12 cellular contexts compared by ENCODE assay signal in genomic region chr13:30396434-30397075, GRCh38. TPM values are rescaled to one million over a fixed set of nuclear protein-coding genes. Genes with fewer than 3 reads are reported as not detected.
DNase-seq lines count a peak whose midpoint lies in the region; ATAC-seq and TF ChIP-seq lines count a peak whose summit lies in the region.
"Had no signal": no experiment of that assay in that cellular context is flagged by ENCODE, and none has a peak within 500 bp of the region (broad histone marks: within the 10 kb centered on the region; RNA-seq: fewer than 3 reads in every experiment).

No MANE protein-coding gene starts in this region.

- no peak for TF ChIP-seq CTCF in liver (IDR thresholded peaks at IDR 0.05; ENCODE audit: low read depth, low read length, missing input control)
- TF ChIP-seq CTCF in upper lobe of right lung (IDR thresholded peaks at IDR 0.05), result no peak

- peak overlapping the region; percentile 98 for H3K27ac ChIP-seq in liver (ENCODE audit: low read depth in 1 of 2, low read length in 2 of 2)
- H3K27ac ChIP-seq in upper lobe of right lung, result peak overlapping the region; percentile 94

- no peaks in the 10 kb centered on the region for H3K9me3 Mint-ChIP-seq in activated T-cell treated with anti-CD3 and anti-CD28 coated beads, Interleukin-2, amount 50 U/mL, for 24 hours
- no peaks in the 10 kb centered on the region for H3K9me3 Mint-ChIP-seq in activated T-helper 1 cell treated with anti-CD3 and anti-CD28 coated beads, Interleukin-12 subunit alpha, Interleukin-12 subunit beta, Interleukin-2, Interleukin-4 antibody, amounts not matched to agents 30 ng/mL and 10 ng/mL and 1 ng/mL, durations not matched to agents 14 hours and 24 hours and 36 hours

- peaks cover 42% of the 10 kb centered on the region for H3K4me1 Mint-ChIP-seq in activated T-cell treated with anti-CD3 and anti-CD28 coated beads, Interleukin-2, amount 50 U/mL, for 24 hours (ENCODE audit: low read depth)
- peaks cover 53% of the 10 kb centered on the region for H3K4me1 Mint-ChIP-seq in activated T-helper 1 cell treated with anti-CD3 and anti-CD28 coated beads, Interleukin-12 subunit alpha, Interleukin-12 subunit beta, Interleukin-2, Interleukin-4 antibody, amounts not matched to agents 30 ng/mL and 10 ng/mL and 1 ng/mL, durations not matched to agents 14 hours and 24 hours and 36 hours (ENCODE audit: low read depth)

- H3K4me1 ChIP-seq in liver (ENCODE audit: control insufficient read depth in 4 of 4, insufficient read depth in 4 of 4, low read length in 3 of 4) (peaks cover 6 to 56% (median 32%) of the 10 kb centered on the region in 4 donors), upper lobe of right lung (peaks cover 5% of the 10 kb centered on the region)

- DNase-seq in activated T-cell treated with anti-CD3 and anti-CD28 coated beads, Interleukin-2, amount 50 U/mL, for 24 hours, result no peak
- DNase-seq in activated T-cell treated with anti-CD3 and anti-CD28 coated beads for 4 hours, result no peak
- DNase-seq in activated T-helper 1 cell treated with anti-CD3 and anti-CD28 coated beads, Interleukin-12 subunit alpha, Interleukin-12 subunit beta, Interleukin-2, Interleukin-4 antibody, amounts not matched to agents 30 ng/mL and 10 ng/mL and 1 ng/mL, durations not matched to agents 14 hours and 24 hours and 36 hours (ENCODE audit: low spot score), result no peak
- no peak for DNase-seq in upper lobe of right lung
- no peak for DNase-seq in NCI-H1436 treated with DMSO at 0.1 percent for 48 hours (lab: John Stamatoyannopoulos, UW)
- DNase-seq in OCI-M2 (lab: John Stamatoyannopoulos, UW; ENCODE audit: unreplicated experiment), result no peak
- DNase-seq: activated CD4-positive, alpha-beta T cell treated with anti-CD3 and anti-CD28 coated beads for 48 hours; NCI-H748 treated with DMSO at 0.1 percent for 48 hours; right cardiac atrium had no signal

- ATAC-seq in upper lobe of right lung, result no peak
- no peak for ATAC-seq in GM18519 (IDR thresholded peaks at IDR 0.05; ENCODE audit: low FRiP score, unreplicated experiment)

- peak overlapping the region; percentile 29 for H3K4me3 Mint-ChIP-seq in activated T-cell treated with anti-CD3 and anti-CD28 coated beads, Interleukin-2, amount 50 U/mL, for 24 hours
- H3K4me3 Mint-ChIP-seq in activated T-helper 1 cell treated with anti-CD3 and anti-CD28 coated beads, Interleukin-12 subunit alpha, Interleukin-12 subunit beta, Interleukin-2, Interleukin-4 antibody, amounts not matched to agents 30 ng/mL and 10 ng/mL and 1 ng/mL, durations not matched to agents 14 hours and 24 hours and 36 hours, result peak overlapping the region; percentile 16

- peak; percentile 7 to 38 for TF ChIP-seq RAD21 in liver (IDR thresholded peaks at IDR 0.05)

- peak overlapping the region; percentile 56 to 83 for H3K9ac ChIP-seq in liver (ENCODE audit: low read depth in 1 of 2, low read length in 2 of 2)

- H3K27me3 ChIP-seq in liver (ENCODE audit: control insufficient read depth in 4 of 4, insufficient read depth in 4 of 4, low read length in 3 of 4) (no peaks in the 10 kb centered on the region), upper lobe of right lung (no peaks in the 10 kb centered on the region)

- no peak overlapping the region for H3K4me3 ChIP-seq in liver (ENCODE audit: low read depth in 1 of 3, low read length in 3 of 3)
- H3K4me3 ChIP-seq in upper lobe of right lung, result no peak overlapping the region

- no peaks in the 10 kb centered on the region for H3K36me3 ChIP-seq in liver (ENCODE audit: control insufficient read depth in 4 of 4, insufficient read depth in 3 of 4, low read depth in 1 of 4, low read length in 3 of 4)
- no peaks in the 10 kb centered on the region for H3K36me3 ChIP-seq in upper lobe of right lung

- 35% methylated on average over 8 of the region's 8 CpGs for WGBS in liver

- intact Hi-C loops in activated T-helper 1 cell treated with anti-CD3 and anti-CD28 coated beads, Interleukin-12 subunit alpha, Interleukin-12 subunit beta, Interleukin-2, Interleukin-4 antibody, amounts not matched to agents 30 ng/mL and 10 ng/mL and 1 ng/mL, durations not matched to agents 14 hours and 24 hours and 36 hours (cut with micrococcal nuclease), result no loop called here
- intact Hi-C loops in upper lobe of right lung (cut with DNase I), result no loop called here

- peaks cover 2% of the 10 kb centered on the region for H3K36me3 Mint-ChIP-seq in activated T-cell treated with anti-CD3 and anti-CD28 coated beads, Interleukin-2, amount 50 U/mL, for 24 hours (ENCODE audit: low read depth)
- H3K36me3 Mint-ChIP-seq in activated T-helper 1 cell treated with anti-CD3 and anti-CD28 coated beads, Interleukin-12 subunit alpha, Interleukin-12 subunit beta, Interleukin-2, Interleukin-4 antibody, amounts not matched to agents 30 ng/mL and 10 ng/mL and 1 ng/mL, durations not matched to agents 14 hours and 24 hours and 36 hours (ENCODE audit: low read depth), result no peaks in the 10 kb centered on the region

- H3K9me3 ChIP-seq in liver (ENCODE audit: control insufficient read depth in 4 of 4, low read length in 3 of 4), result no peaks in the 10 kb centered on the region
- no peaks in the 10 kb centered on the region for H3K9me3 ChIP-seq in upper lobe of right lung

- H3K27me3 Mint-ChIP-seq in activated T-cell treated with anti-CD3 and anti-CD28 coated beads, Interleukin-2, amount 50 U/mL, for 24 hours, result no peaks in the 10 kb centered on the region
- no peaks in the 10 kb centered on the region for H3K27me3 Mint-ChIP-seq in activated T-helper 1 cell treated with anti-CD3 and anti-CD28 coated beads, Interleukin-12 subunit alpha, Interleukin-12 subunit beta, Interleukin-2, Interleukin-4 antibody, amounts not matched to agents 30 ng/mL and 10 ng/mL and 1 ng/mL, durations not matched to agents 14 hours and 24 hours and 36 hours (ENCODE audit: insufficient read depth)

- no peak overlapping the region for H3K27ac Mint-ChIP-seq in activated T-cell treated with anti-CD3 and anti-CD28 coated beads, Interleukin-2, amount 50 U/mL, for 24 hours
- no peak overlapping the region for H3K27ac Mint-ChIP-seq in activated T-helper 1 cell treated with anti-CD3 and anti-CD28 coated beads, Interleukin-12 subunit alpha, Interleukin-12 subunit beta, Interleukin-2, Interleukin-4 antibody, amounts not matched to agents 30 ng/mL and 10 ng/mL and 1 ng/mL, durations not matched to agents 14 hours and 24 hours and 36 hours

TF ChIP-seq in liver, 16 proteins besides CTCF, POLR2A, EP300 and RAD21:
- TF ChIP-seq RXRA (IDR thresholded peaks at IDR 0.05) (no peak), JUND (IDR thresholded peaks at IDR 0.05) (peak in 1 of 2 donors; percentile 17), HNF4A (conservative IDR thresholded peaks at IDR 0.05) (peak; percentile 19 to 53), SP1 (IDR thresholded peaks at IDR 0.05) (peak; percentile 56), ATF3 (IDR thresholded peaks at IDR 0.05) (peak; percentile 64), ZBTB33 (IDR thresholded peaks at IDR 0.05) (no peak), YY1 (IDR thresholded peaks at IDR 0.05) (peak; percentile 20), TAF1 (conservative IDR thresholded peaks at IDR 0.05) (no peak), REST (IDR thresholded peaks at IDR 0.05) (peak; percentile 40), EGR1 (IDR thresholded peaks at IDR 0.05; ENCODE audit: low read depth in 2 of 2) (no peak)

RNA-seq across cellular contexts. Expression of gene UBE2L5, which starts 25.7 kb away (rescaled TPM):
- not detected in 2 replicates for total RNA-seq in activated T-helper 1 cell treated with anti-CD3 and anti-CD28 coated beads, Interleukin-12 subunit alpha, Interleukin-12 subunit beta, Interleukin-2, Interleukin-4 antibody, amounts not matched to agents 30 ng/mL and 10 ng/mL and 1 ng/mL, durations not matched to agents 14 hours and 24 hours and 36 hours
- not detected for total RNA-seq in liver
- under 1 TPM in 1 of 2 donors, not detected in 1; 0.10 TPM for polyA plus RNA-seq in liver
- not detected for total RNA-seq in upper lobe of right lung
- total RNA-seq: right cardiac atrium had no signal
- polyA plus RNA-seq: BJ, right cardiac atrium had no signal
